Comparison of ENCODE assay signal across 20 cellular contexts in genomic region chr15:85925649-85926237, GRCh38.
"Had no signal": no experiment of that assay in that cellular context is flagged by ENCODE, and none has a peak within 500 bp of the region (broad histone marks: within the 10 kb centered on the region; RNA-seq: fewer than 3 reads in every experiment).

No MANE protein-coding gene starts in this region.

- H3K4me3 Mint-ChIP-seq: dendritic cell treated with granulocyte-macrophage colony-stimulating factor and Interleukin-4, amounts not matched to agents 40 ng/mL and 50 ng/mL, for 4 days; effector memory CD8-positive, alpha-beta T cell; naive B cell; nephron; type B pancreatic cell had no signal

- H3K36me3 Mint-ChIP-seq: naive B cell, type B pancreatic cell had no signal

- H3K27ac ChIP-seq: esophagus squamous epithelium, pancreas, suprapubic skin, thyroid gland had no signal

- H3K9me3 ChIP-seq: esophagus squamous epithelium, pancreas, suprapubic skin, thyroid gland had no signal

- H3K27ac Mint-ChIP-seq: dendritic cell treated with granulocyte-macrophage colony-stimulating factor and Interleukin-4, amounts not matched to agents 40 ng/mL and 50 ng/mL, for 4 days; naive B cell; nephron; progenitor cell of endocrine pancreas; type B pancreatic cell had no signal

- H3K4me1 Mint-ChIP-seq: naive B cell, nephron had no signal

- H3K36me3 ChIP-seq: esophagus squamous epithelium, pancreas, suprapubic skin, thyroid gland had no signal

- H3K9me3 Mint-ChIP-seq: dendritic cell treated with granulocyte-macrophage colony-stimulating factor and Interleukin-4, amounts not matched to agents 40 ng/mL and 50 ng/mL, for 4 days; effector memory CD8-positive, alpha-beta T cell; immature natural killer cell; naive B cell; nephron; type B pancreatic cell had no signal

- H3K27me3 ChIP-seq: pancreas, suprapubic skin, thyroid gland had no signal

- DNase-seq: effector memory CD8-positive, alpha-beta T cell; esophagus squamous epithelium; foreskin fibroblast; immature natural killer cell; left ventricle myocardium superior; mesenchymal stem cell; naive B cell; occipital lobe; pancreas; right cardiac atrium; small intestine; stimulated activated CD4-positive, alpha-beta T cell treated with anti-CD3 and anti-CD28 coated beads, Interleukin-12 subunit alpha, Interleukin-12 subunit beta, amount 100 ng/mL, for 4 hours; stimulated activated naive CD8-positive, alpha-beta T cell treated with anti-CD3 and anti-CD28 coated beads, Interleukin-15, Interleukin-2, amounts not matched to agents 100 U/mL and 50 U/mL, for 24 hours; thyroid gland had no signal

- H3K4me1 ChIP-seq: esophagus squamous epithelium, pancreas, suprapubic skin had no signal

- H3K4me3 ChIP-seq: esophagus squamous epithelium, lung, pancreas, suprapubic skin, thyroid gland had no signal

- ATAC-seq: effector memory CD8-positive, alpha-beta T cell; left ventricle myocardium superior; pancreas; right cardiac atrium; stimulated activated naive CD8-positive, alpha-beta T cell treated with anti-CD3 and anti-CD28 coated beads, Interleukin-15, Interleukin-2, amounts not matched to agents 100 U/mL and 50 U/mL, for 24 hours had no signal
